Comparison of ENCODE assay signal across 21 cellular contexts in genomic region chr4:41379230-41379629, GRCh38.
DNase-seq lines count a peak whose midpoint lies in the region; ATAC-seq and TF ChIP-seq lines count a peak whose summit lies in the region.
"Had no signal": no experiment of that assay in that cellular context is flagged by ENCODE, and none has a peak within 500 bp of the region (broad histone marks: within the 10 kb centered on the region; RNA-seq: fewer than 3 reads in every experiment).

No MANE protein-coding gene starts in this region.

- no peak for ATAC-seq in HG03097 (IDR thresholded peaks at IDR 0.05; ENCODE audit: low FRiP score, unreplicated experiment)
- ATAC-seq in HG02623 (IDR thresholded peaks at IDR 0.05; ENCODE audit: unreplicated experiment): no peak
- ATAC-seq: A549, GM12878, GM23338 had no signal

- H3K4me1 ChIP-seq in esophagus muscularis mucosa: peaks cover 33 to 41% (median 36%) of the 10 kb centered on the region in 4 donors
- H3K4me1 ChIP-seq: HAP-1 had no signal

- H3K36me3 ChIP-seq in esophagus muscularis mucosa: no peaks in the 10 kb centered on the region
- H3K36me3 ChIP-seq: BLaER1 treated with 17β-estradiol and CSF1 and Interleukin-3, amounts not matched to agents 10 nM and 100 nM; HAP-1 had no signal

- 92% methylated on average over 1 of the region's 1 CpG for WGBS in esophagus muscularis mucosa

- TF ChIP-seq CTCF in esophagus muscularis mucosa (IDR thresholded peaks at IDR 0.05): no peak
- no peak for TF ChIP-seq CTCF in GM20000 (IDR thresholded peaks at IDR 0.05; ENCODE audit: extremely low read depth, missing control alignments)

- H3K4me3 ChIP-seq in esophagus muscularis mucosa: no peak overlapping the region
- H3K4me3 ChIP-seq: A549; BLaER1 treated with 17β-estradiol and CSF1 and Interleukin-3, amounts not matched to agents 10 nM and 100 nM; GM12878; GM23338; HAP-1 had no signal

- H3K27ac ChIP-seq in esophagus muscularis mucosa (replicated peaks in 1 of 4): no peak overlapping the region
- H3K27ac ChIP-seq: A549; BLaER1 treated with 17β-estradiol and CSF1 and Interleukin-3, amounts not matched to agents 10 nM and 100 nM had no signal

- intact Hi-C loops in esophagus muscularis mucosa (cut with DNase I): no loop called here

- peak; percentile 25 for DNase-seq in EL
- DNase-seq in LoVo (ENCODE audit: low spot score): peak; percentile 38
- peak; percentile 26 for DNase-seq in esophagus muscularis mucosa (ENCODE audit: extremely low spot score)
- DNase-seq in GM20000 (ENCODE audit: low spot score): no peak
- no peak for DNase-seq in NCI-H2196 (lab: John Stamatoyannopoulos, UW; ENCODE audit: unreplicated experiment)
- DNase-seq: 8988T; ACHN; AML-193; BE2C; CD4-positive, alpha-beta T cell; CD8-positive, alpha-beta memory T cell; DMS53; DMS79 treated with DMSO at 0.1 percent for 48 hours; GDM1 had no signal

- peaks cover 0 to 8% (median 3%) of the 10 kb centered on the region in 4 donors for H3K9me3 ChIP-seq in esophagus muscularis mucosa
- H3K9me3 ChIP-seq: A549, BE2C, HAP-1 had no signal

- no peaks in the 10 kb centered on the region for H3K27me3 ChIP-seq in esophagus muscularis mucosa
- H3K27me3 ChIP-seq: BE2C; BLaER1 treated with 17β-estradiol and CSF1 and Interleukin-3, amounts not matched to agents 10 nM and 100 nM had no signal

- TF ChIP-seq POLR2A in esophagus muscularis mucosa (IDR thresholded peaks at IDR 0.05; ENCODE audit: low read depth): no peak

- TF ChIP-seq EP300 in esophagus muscularis mucosa (IDR thresholded peaks at IDR 0.05): no peak

Comparison
In these comparisons a context has a peak if more than half of its experiments do, and no peak if none do; other contexts are left out.
1. DNase-seq: peak in EL (single experiment), LoVo (single experiment) and esophagus muscularis mucosa (single experiment); none in GM20000 (single experiment) and NCI-H2196 (single experiment).